10 cellular contexts compared by ENCODE assay signal in the genomic region with DNA sequence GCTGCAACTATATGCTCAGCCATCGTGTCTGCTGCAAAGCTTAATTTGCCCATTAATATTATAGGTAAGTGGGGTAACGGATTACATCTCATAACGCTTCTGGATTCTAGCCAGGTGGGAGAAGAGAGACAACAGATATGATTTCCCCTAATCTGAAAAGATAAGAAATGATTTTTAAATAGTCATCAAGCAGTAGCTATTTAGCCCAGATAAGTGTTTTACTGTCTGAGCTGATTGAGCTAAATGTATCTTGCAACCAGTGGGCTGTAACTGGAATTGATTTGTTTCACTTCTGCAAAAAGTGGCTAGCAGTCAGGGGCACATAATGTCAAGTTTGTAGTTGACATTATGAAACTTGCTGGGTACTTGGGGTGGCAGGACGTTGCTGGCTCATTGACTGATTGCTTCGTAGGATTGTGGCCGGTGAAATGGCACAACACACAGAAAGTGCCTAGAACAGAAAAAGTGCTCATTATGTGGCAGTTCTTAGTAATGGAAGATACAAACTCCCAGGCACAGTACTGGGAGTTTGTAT. TPM values are rescaled to one million over a fixed set of nuclear protein-coding genes. Genes with fewer than 3 reads are reported as not detected.
DNase-seq lines count a peak whose midpoint lies in the region; ATAC-seq and TF ChIP-seq lines count a peak whose summit lies in the region.
"Had no signal": no experiment of that assay in that cellular context is flagged by ENCODE, and none has a peak within 500 bp of the region (broad histone marks: within the 10 kb centered on the region; RNA-seq: fewer than 3 reads in every experiment).

No MANE protein-coding gene starts in this region.

- CTCF ChIA-PET in activated B cell treated with CpG ODN at 0.5 μM for 24 hours (lab: Charles Lee): interaction anchor here (1.0 to 1.5 kb wide), 4 partner anchors 17 to 221 kb away, joined by 3 to 6 read pairs (median 4); no protein-coding TSS in a partner anchor

- peaks cover 43% of the 10 kb centered on the region for H3K4me1 Mint-ChIP-seq in activated B cell treated with CpG ODN at 0.5 μM for 24 hours

- H3K27me3 Mint-ChIP-seq in activated B cell treated with CpG ODN at 0.5 μM for 24 hours: no peaks in the 10 kb centered on the region

- DNase-seq in activated B cell treated with CpG ODN at 0.5 μM for 24 hours: no peak
- no peak for DNase-seq in 8988T
- no peak for DNase-seq in mesenteric fat pad (ENCODE audit: low spot score)
- no peak for DNase-seq in DMS153 (lab: John Stamatoyannopoulos, UW)
- no peak for DNase-seq in activated CD8-positive, alpha-beta memory T cell treated with anti-CD3 and anti-CD28 coated beads, Interleukin-2, amount 50 U/mL, for 48 hours
- DNase-seq: activated CD4-positive, alpha-beta T cell treated with anti-CD3 and anti-CD28 coated beads, Interleukin-2, amount 50 U/mL, for 48 hours; NCI-H510A had no signal

- TF ChIP-seq CTCF in activated B cell treated with CpG ODN at 0.5 μM for 24 hours (IDR thresholded peaks at IDR 0.05): no peak

- H3K27ac Mint-ChIP-seq in activated B cell treated with CpG ODN at 0.5 μM for 24 hours: peak overlapping the region; percentile 69

- H3K4me3 Mint-ChIP-seq in activated B cell treated with CpG ODN at 0.5 μM for 24 hours: peak overlapping the region; percentile 17

- peak; percentile 82 for ATAC-seq in GM18499 (IDR thresholded peaks at IDR 0.05; ENCODE audit: insufficient read depth, unreplicated experiment)
- peak; percentile 78 for ATAC-seq in GM21381 (IDR thresholded peaks at IDR 0.05; ENCODE audit: unreplicated experiment)
- peak; percentile 77 for ATAC-seq in HG03139 (IDR thresholded peaks at IDR 0.05; ENCODE audit: unreplicated experiment)
- ATAC-seq in activated B cell treated with CpG ODN at 0.5 μM for 24 hours (ENCODE audit: low read depth): peak; percentile 91

- intact Hi-C loops in activated B cell treated with CpG ODN at 0.5 μM for 24 hours (cut with micrococcal nuclease): loop anchor here (1.0 to 5.0 kb wide), 4 partner anchors 18 to 427 kb away; a partner anchor contains a TSS

- POLR2A ChIA-PET in activated B cell treated with CpG ODN at 0.5 μM for 24 hours (lab: Charles Lee): interaction anchor here (1.7 to 3.2 kb wide), 3 partner anchors 13 to 19 kb away, joined by 4 to 42 read pairs (median 25); a partner anchor contains a TSS

- peaks cover 68% of the 10 kb centered on the region for H3K36me3 Mint-ChIP-seq in activated B cell treated with CpG ODN at 0.5 μM for 24 hours (ENCODE audit: low read depth)

- H3K9me3 Mint-ChIP-seq in activated B cell treated with CpG ODN at 0.5 μM for 24 hours: no peaks in the 10 kb centered on the region

RNA-seq across cellular contexts. Expression of a gene that starts 18.5 kb away (rescaled TPM):
- 45.1 and 50.5 TPM in 2 replicates for total RNA-seq in activated B cell treated with CpG ODN at 0.5 μM for 24 hours
- total RNA-seq in mesenteric fat pad: 110 TPM

RNA-seq across cellular contexts. Expression of a gene that starts 18.9 kb away (rescaled TPM):
- total RNA-seq in activated B cell treated with CpG ODN at 0.5 μM for 24 hours (71.9 and 74.6 TPM in 2 replicates), mesenteric fat pad (30.7 TPM)
